Comparison of ENCODE assay signal across 20 cellular contexts in genomic region chr17:53186004-53186403, GRCh38.
"Had no signal": no experiment of that assay in that cellular context is flagged by ENCODE, and none has a peak within 500 bp of the region (broad histone marks: within the 10 kb centered on the region; RNA-seq: fewer than 3 reads in every experiment).

No MANE protein-coding gene starts in this region.

- H3K27ac ChIP-seq: colonic mucosa, left ventricle myocardium inferior, spleen, testis, tibial nerve had no signal

- H3K4me1 Mint-ChIP-seq: naive B cell; nephron progenitor cell; stimulated activated memory B cell treated with anti-CD40 and anti-IgM and Interleukin-4, amounts not matched to agents 10 μg/mL and 1 μg/mL and 100 μg/mL, for 72 hours had no signal

- H3K36me3 ChIP-seq: colonic mucosa, left ventricle myocardium inferior, spleen, tibial nerve had no signal

- H3K36me3 Mint-ChIP-seq: naive B cell; stimulated activated memory B cell treated with anti-CD40 and anti-IgM and Interleukin-4, amounts not matched to agents 10 μg/mL and 1 μg/mL and 100 μg/mL, for 72 hours had no signal

- H3K4me1 ChIP-seq: colonic mucosa, left ventricle myocardium inferior, spleen, testis, tibial nerve had no signal

- H3K4me3 ChIP-seq: colonic mucosa, left ventricle myocardium inferior, lung, spleen, testis, tibial nerve had no signal

- DNase-seq: cerebellar nuclear complex; colonic mucosa; dermis blood vessel endothelial cell; kidney; left cardiac atrium; left ventricle myocardium inferior; mesenchymal stem cell; naive B cell; nephron progenitor cell; posterior cingulate gyrus; spleen; stimulated activated CD4-positive, alpha-beta T cell treated with anti-CD3 and anti-CD28 coated beads, Interleukin-15, amount 100 ng/mL, for 24 hours; stimulated activated CD4-positive, alpha-beta T cell treated with anti-CD3 and anti-CD28 coated beads, Interleukin-1b, Interleukin-23, amount 100 ng/mL, for 48 hours; stimulated activated CD4-positive, alpha-beta T cell treated with anti-CD3 and anti-CD28 coated beads, Interleukin-4, amount 100 ng/mL, for 24 hours; testis had no signal

- H3K27me3 ChIP-seq: colonic mucosa, spleen, testis, tibial nerve had no signal

- H3K9me3 ChIP-seq: colonic mucosa, testis had no signal

- H3K27me3 Mint-ChIP-seq: naive B cell; stimulated activated memory B cell treated with anti-CD40 and anti-IgM and Interleukin-4, amounts not matched to agents 10 μg/mL and 1 μg/mL and 100 μg/mL, for 72 hours; stimulated activated naive CD8-positive, alpha-beta T cell treated with anti-CD3 and anti-CD28 coated beads, Interleukin-15, Interleukin-2, amounts not matched to agents 100 ng/mL and 50 ng/mL, for 24 hours had no signal

- ATAC-seq: left cardiac atrium; sciatic nerve; stimulated activated memory B cell treated with anti-CD40 and anti-IgM and Interleukin-4, amounts not matched to agents 10 μg/mL and 1 μg/mL and 100 μg/mL, for 72 hours had no signal

- H3K27ac Mint-ChIP-seq: naive B cell; nephron progenitor cell; stimulated activated memory B cell treated with anti-CD40 and anti-IgM and Interleukin-4, amounts not matched to agents 10 μg/mL and 1 μg/mL and 100 μg/mL, for 72 hours; stimulated activated naive CD8-positive, alpha-beta T cell treated with anti-CD3 and anti-CD28 coated beads, Interleukin-15, Interleukin-2, amounts not matched to agents 100 ng/mL and 50 ng/mL, for 24 hours had no signal

- H3K4me3 Mint-ChIP-seq: naive B cell; nephron progenitor cell; stimulated activated memory B cell treated with anti-CD40 and anti-IgM and Interleukin-4, amounts not matched to agents 10 μg/mL and 1 μg/mL and 100 μg/mL, for 72 hours; stimulated activated naive CD8-positive, alpha-beta T cell treated with anti-CD3 and anti-CD28 coated beads, Interleukin-15, Interleukin-2, amounts not matched to agents 100 ng/mL and 50 ng/mL, for 24 hours had no signal
